Comparison of ENCODE assay signal across 16 cellular contexts in genomic region chr6:157139054-157139708, GRCh38.
DNase-seq lines count a peak whose midpoint lies in the region; ATAC-seq and TF ChIP-seq lines count a peak whose summit lies in the region.
"Had no signal": no experiment of that assay in that cellular context is flagged by ENCODE, and none has a peak within 500 bp of the region (broad histone marks: within the 10 kb centered on the region; RNA-seq: fewer than 3 reads in every experiment).

No MANE protein-coding gene starts in this region.

- TF ChIP-seq RAD21 in Ishikawa (IDR thresholded peaks at IDR 0.05; ENCODE audit: low read depth), result peak; percentile 39; the same call in 1 of the 2 replicates

- H3K27ac ChIP-seq in dorsolateral prefrontal cortex, result no peak overlapping the region
- H3K27ac ChIP-seq: esophagus squamous epithelium, transverse colon, VCaP had no signal

- H3K27me3 ChIP-seq in dorsolateral prefrontal cortex, result no peaks in the 10 kb centered on the region
- H3K27me3 ChIP-seq: esophagus squamous epithelium, transverse colon had no signal

- H3K9me3 Mint-ChIP-seq in osteocyte (ENCODE audit: unreplicated experiment), result no peaks in the 10 kb centered on the region
- H3K9me3 Mint-ChIP-seq: naive thymus-derived CD4-positive, alpha-beta T cell had no signal

- H3K27me3 Mint-ChIP-seq in osteocyte (ENCODE audit: unreplicated experiment), result no peaks in the 10 kb centered on the region
- no peaks in the 10 kb centered on the region for H3K27me3 Mint-ChIP-seq in T-helper 17 cell
- H3K27me3 Mint-ChIP-seq: naive thymus-derived CD4-positive, alpha-beta T cell had no signal

- no peak for TF ChIP-seq EP300 in Ishikawa (IDR thresholded peaks at IDR 0.05; ENCODE audit: borderline replicate concordance)

- peak overlapping the region; percentile 4 for H3K27ac Mint-ChIP-seq in osteocyte (ENCODE audit: unreplicated experiment)
- no peak overlapping the region for H3K27ac Mint-ChIP-seq in T-helper 17 cell

- no peak for ATAC-seq in T-helper 17 cell
- ATAC-seq: naive thymus-derived CD4-positive, alpha-beta T cell had no signal

- H3K9me3 ChIP-seq in T-helper 17 cell (ENCODE audit: control insufficient read depth, low read length, poor library complexity, severe bottlenecking), result no peaks in the 10 kb centered on the region
- H3K9me3 ChIP-seq: esophagus squamous epithelium, transverse colon had no signal

- H3K4me1 Mint-ChIP-seq in osteocyte (ENCODE audit: unreplicated experiment), result peaks cover 34% of the 10 kb centered on the region
- peaks cover 9% of the 10 kb centered on the region for H3K4me1 Mint-ChIP-seq in T-helper 17 cell

- intact Hi-C loops in dorsolateral prefrontal cortex (cut with DNase I), result no loop called here

- no peak overlapping the region for H3K4me3 ChIP-seq in dorsolateral prefrontal cortex
- H3K4me3 ChIP-seq: esophagus squamous epithelium, transverse colon had no signal

- peak in 40 of 56 donors; percentile 11 to 60 (median 36) for TF ChIP-seq CTCF in dorsolateral prefrontal cortex (IDR thresholded peaks at IDR 0.05 in 54 of 56, conservative IDR thresholded peaks at IDR 0.05 in 2 of 56; ENCODE audit: low read depth in 1 of 56, partially characterized antibody in 56 of 56)
- TF ChIP-seq CTCF in osteocyte (IDR thresholded peaks at IDR 0.05), result peak; percentile 26

- H3K4me3 Mint-ChIP-seq in osteocyte (ENCODE audit: unreplicated experiment) (no peak overlapping the region), T-helper 17 cell (no peak overlapping the region)
- H3K4me3 Mint-ChIP-seq: naive thymus-derived CD4-positive, alpha-beta T cell had no signal

- H3K36me3 Mint-ChIP-seq in osteocyte (ENCODE audit: unreplicated experiment), result peaks cover 28% of the 10 kb centered on the region
- H3K36me3 Mint-ChIP-seq in T-helper 17 cell (ENCODE audit: low read depth), result peaks cover 3% of the 10 kb centered on the region

- peak; percentile 35 for DNase-seq in NCI-H748 (lab: John Stamatoyannopoulos, UW; ENCODE audit: unreplicated experiment)
- no peak for DNase-seq in NCI-H748 treated with DMSO at 0.1 percent for 48 hours (lab: John Stamatoyannopoulos, UW)
- DNase-seq in dorsolateral prefrontal cortex, result no peak
- no peak for DNase-seq in osteocyte (ENCODE audit: extremely low spot score, unreplicated experiment)
- no peak for DNase-seq in T-helper 17 cell
- DNase-seq in NCI-H1436 (lab: John Stamatoyannopoulos, UW), result no peak
- DNase-seq in NK-92 (lab: John Stamatoyannopoulos, UW; ENCODE audit: unreplicated experiment), result no peak
- DNase-seq: activated T-cell treated with anti-CD3 and anti-CD28 coated beads, Interleukin-2, amount 50 U/mL, for 1 hour; esophagus squamous epithelium; naive thymus-derived CD4-positive, alpha-beta T cell; NCI-H2029; RPMI8226; small intestine; transverse colon had no signal

TF ChIP-seq in Ishikawa, 13 proteins besides CTCF, POLR2A, EP300 and RAD21:
- TF ChIP-seq CREB1 (IDR thresholded peaks at IDR 0.05; ENCODE audit: low read depth), result no peak
- no peak for TF ChIP-seq EGR1 (IDR thresholded peaks at IDR 0.05)
- no peak for TF ChIP-seq YY1 (IDR thresholded peaks at IDR 0.05; ENCODE audit: low read depth)
- TF ChIP-seq REST (IDR thresholded peaks at IDR 0.05; ENCODE audit: low read depth), result no peak
- no peak for TF ChIP-seq MAX (IDR thresholded peaks at IDR 0.05)
- no peak for TF ChIP-seq TAF1 (IDR thresholded peaks at IDR 0.05; ENCODE audit: low read depth)
- no peak for TF ChIP-seq TEAD4 (IDR thresholded peaks at IDR 0.05)
TF ChIP-seq in Ishikawa: peak in this region for 0.
